1 cellular context compared by ENCODE assay signal in genomic region chr6:129251669-129252376, GRCh38.
TF ChIP-seq lines count a peak whose summit lies in the region.

No MANE protein-coding gene starts in this region.

TF ChIP-seq in WTC11, 78 proteins besides CTCF, POLR2A, EP300 and RAD21 (continued from another document):
- TF ChIP-seq, protein P1, sequence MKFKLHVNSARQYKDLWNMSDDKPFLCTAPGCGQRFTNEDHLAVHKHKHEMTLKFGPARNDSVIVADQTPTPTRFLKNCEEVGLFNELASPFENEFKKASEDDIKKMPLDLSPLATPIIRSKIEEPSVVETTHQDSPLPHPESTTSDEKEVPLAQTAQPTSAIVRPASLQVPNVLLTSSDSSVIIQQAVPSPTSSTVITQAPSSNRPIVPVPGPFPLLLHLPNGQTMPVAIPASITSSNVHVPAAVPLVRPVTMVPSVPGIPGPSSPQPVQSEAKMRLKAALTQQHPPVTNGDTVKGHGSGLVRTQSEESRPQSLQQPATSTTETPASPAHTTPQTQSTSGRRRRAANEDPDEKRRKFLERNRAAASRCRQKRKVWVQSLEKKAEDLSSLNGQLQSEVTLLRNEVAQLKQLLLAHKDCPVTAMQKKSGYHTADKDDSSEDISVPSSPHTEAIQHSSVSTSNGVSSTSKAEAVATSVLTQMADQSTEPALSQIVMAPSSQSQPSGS (CRISPR knock-in tag; IDR thresholded peaks at IDR 0.05; ENCODE audit: borderline replicate concordance, low read depth), result no peak
